ENCODE assay signal across 22 cellular contexts in genomic region chr3:158249183-158249582, GRCh38.
A peak's percentile ranks its signal among the peaks of the same experiment; 100 is the strongest.
DNase-seq lines count a peak whose midpoint lies in the region; ATAC-seq, FAIRE-seq and TF ChIP-seq lines count a peak whose summit lies in the region.
"Had no signal": no experiment of that assay in that cellular context is flagged by ENCODE, and none has a peak within 500 bp of the region (broad histone marks: within the 10 kb centered on the region; RNA-seq: fewer than 3 reads in every experiment).

No MANE protein-coding gene starts in this region.

- no peak overlapping the region for H3K9ac ChIP-seq in kidney (ENCODE audit: low read length in 2 of 2)

- ATAC-seq in heart left ventricle: peak in 3 of 4 donors; percentile 52 to 65 (median 52)
- ATAC-seq in GM21526 (IDR thresholded peaks at IDR 0.05; ENCODE audit: low FRiP score, unreplicated experiment): peak; percentile 73
- ATAC-seq in HG03095 (IDR thresholded peaks at IDR 0.05; ENCODE audit: unreplicated experiment): peak; percentile 57
- no peak for ATAC-seq in HG02884 (IDR thresholded peaks at IDR 0.05; ENCODE audit: unreplicated experiment)
- ATAC-seq: T-cell had no signal

- H3K4me3 ChIP-seq in heart left ventricle: no peak overlapping the region
- no peak overlapping the region for H3K4me3 ChIP-seq in left ventricle myocardium inferior
- H3K4me3 ChIP-seq in ascending aorta: no peak overlapping the region
- no peak overlapping the region for H3K4me3 ChIP-seq in kidney (ENCODE audit: low read length in 2 of 2)
- H3K4me3 ChIP-seq in H7 (ENCODE audit: insufficient read depth, low read depth, low read length): no peak overlapping the region

- FAIRE-seq in kidney (lab: Jason Lieb, UNC): no peak
- FAIRE-seq: GM12891, RCC 7860 had no signal

- H3K9me3 ChIP-seq in heart left ventricle (peaks cover 0 to 29% (median 4%) of the 10 kb centered on the region in 12 donors), left ventricle myocardium inferior (replicated peaks) (peaks cover 40% of the 10 kb centered on the region), ascending aorta (peaks cover 3 to 30% of the 10 kb centered on the region in 2 donors), kidney (ENCODE audit: control insufficient read depth in 1 of 2, low read length in 2 of 2) (peaks cover 2 to 4% of the 10 kb centered on the region in 2 donors)

- intact Hi-C loops in heart left ventricle (cut with DNase I): no loop called here
- intact Hi-C loops in left ventricle myocardium inferior (cut with micrococcal nuclease): no loop called here
- intact Hi-C loops in ascending aorta (cut with DNase I): no loop called here
- intact Hi-C loops in kidney (cut with DNase I): no loop called here

- peaks cover 0 to 5% (median 0%) of the 10 kb centered on the region in 12 donors for H3K4me1 ChIP-seq in heart left ventricle
- peaks cover 10% of the 10 kb centered on the region for H3K4me1 ChIP-seq in left ventricle myocardium inferior
- H3K4me1 ChIP-seq in ascending aorta: no peaks in the 10 kb centered on the region
- no peaks in the 10 kb centered on the region for H3K4me1 ChIP-seq in kidney (ENCODE audit: control insufficient read depth in 1 of 2, insufficient read depth in 1 of 2, low read depth in 1 of 2, low read length in 2 of 2)

- TF ChIP-seq POLR2A in heart left ventricle (IDR thresholded peaks at IDR 0.05): no peak

- H3K27ac ChIP-seq in heart left ventricle: no peak overlapping the region
- no peak overlapping the region for H3K27ac ChIP-seq in left ventricle myocardium inferior (replicated peaks)
- H3K27ac ChIP-seq in ascending aorta: no peak overlapping the region
- no peak overlapping the region for H3K27ac ChIP-seq in kidney (ENCODE audit: low read depth in 2 of 2, low read length in 2 of 2)
- H3K27ac ChIP-seq: epithelial cell of prostate had no signal

- 44 to 63% (median 53%) methylated on average over 2 of the region's 2 CpGs for WGBS in heart left ventricle, 4 donors

- H3K27me3 ChIP-seq in heart left ventricle (no peaks in the 10 kb centered on the region), left ventricle myocardium inferior (ENCODE audit: low read depth) (no peaks in the 10 kb centered on the region), ascending aorta (no peaks in the 10 kb centered on the region), H7 (ENCODE audit: control insufficient read depth, insufficient read depth, low read length) (no peaks in the 10 kb centered on the region)

- H3K36me3 ChIP-seq in heart left ventricle (no peaks in the 10 kb centered on the region), left ventricle myocardium inferior (peaks cover 15% of the 10 kb centered on the region), ascending aorta (peaks cover 0 to 14% of the 10 kb centered on the region in 2 donors), kidney (ENCODE audit: control insufficient read depth in 1 of 2, insufficient read depth in 2 of 2, low read length in 2 of 2) (no peaks in the 10 kb centered on the region), H7 (replicated peaks; ENCODE audit: control insufficient read depth, insufficient read depth, low read length) (no peaks in the 10 kb centered on the region)

- DNase-seq in heart left ventricle (no peak), left ventricle myocardium inferior (no peak), ascending aorta (ENCODE audit: low spot score in 2 of 2) (no peak), kidney (no peak), H7 (no peak)
- DNase-seq: activated CD4-positive, CD25-positive, alpha-beta regulatory T cell; activated naive CD4-positive, alpha-beta T cell; CD4-positive, CD25-positive, alpha-beta regulatory T cell; cortex of kidney; EL; immature natural killer cell; mesenchymal stem cell; NCI-H187 treated with DMSO at 0.1 percent for 48 hours; NCI-H526 treated with DMSO at 0.1 percent for 48 hours; nephron progenitor cell; T-cell had no signal

- TF ChIP-seq CTCF in heart left ventricle (IDR thresholded peaks at IDR 0.05) (no peak), left ventricle myocardium inferior (IDR thresholded peaks at IDR 0.05; ENCODE audit: borderline replicate concordance) (no peak), ascending aorta (IDR thresholded peaks at IDR 0.05) (no peak), kidney (IDR thresholded peaks at IDR 0.05; ENCODE audit: borderline replicate concordance, extremely low read depth, insufficient read depth) (no peak)
